In genomic region chr6:32838114-32838958, GRCh38 we compare ENCODE assay signal across 8 cellular contexts. TPM values are rescaled to one million over a fixed set of nuclear protein-coding genes. Genes with fewer than 3 reads are reported as not detected.
DNase-seq lines count a peak whose midpoint lies in the region; ATAC-seq and TF ChIP-seq lines count a peak whose summit lies in the region.

TSS of gene TAP2 (minus strand) at chr6:32838739. CDS start at chr6:32838233, 506 bp downstream.

- H3K36me3 Mint-ChIP-seq in progenitor cell of endocrine pancreas (ENCODE audit: insufficient read depth) = no peaks in the 10 kb centered on the region

- H3K4me1 ChIP-seq in adrenal gland (replicated peaks in 1 of 2) = peaks cover 17 to 29% of the 10 kb centered on the region in 2 donors
- peaks cover 0 to 68% (median 33%) of the 10 kb centered on the region in 9 donors for H3K4me1 ChIP-seq in heart right ventricle

- H3K27me3 ChIP-seq in adrenal gland (no peaks in the 10 kb centered on the region), heart right ventricle (no peaks in the 10 kb centered on the region)

- peak within 1 kb of the TSS; percentile 84 for H3K4me3 Mint-ChIP-seq in progenitor cell of endocrine pancreas (ENCODE audit: low read depth)

- no peaks in the 10 kb centered on the region for H3K9me3 Mint-ChIP-seq in progenitor cell of endocrine pancreas (ENCODE audit: low read depth)

- 0 to 1% (median 1%) methylated on average over 46 to 57 of the region's 57 CpGs for WGBS in adrenal gland, 4 donors
- 0% methylated on average over 57 of the region's 57 CpGs for WGBS in heart right ventricle, 2 donors

- intact Hi-C loops in adrenal gland (cut with DNase I) = loop anchor here (5.0 kb wide), 1 partner anchor 34 kb away; no protein-coding TSS in a partner anchor
- intact Hi-C loops in heart right ventricle (cut with DNase I) = loop anchor here in 7 of 10 donors (1.0 to 5.0 kb wide), 7 partner anchors 14 to 34 kb away; partner anchors contain the start of genes TAP1 (in 3 of the 7) and PSMB9 (in 2 of the 7)

- H3K27ac ChIP-seq in adrenal gland (peak within 1 kb of the TSS; percentile 79 to 97 (median 92)), heart right ventricle (peak within 1 kb of the TSS; percentile 84 to 96 (median 94))

- DNase-seq in GM13977 (ENCODE audit: low spot score) (peak; percentile 93), NCI-H1436 treated with DMSO at 0.1 percent for 48 hours (lab: John Stamatoyannopoulos, UW) (peak; percentile 79), T-helper 1 cell (peak; percentile 95 to 97 (median 96)), adrenal gland (peak; percentile 95 to 98 (median 97)), heart right ventricle (peak; percentile 96 to 97), progenitor cell of endocrine pancreas (ENCODE audit: low spot score, unreplicated experiment) (peak; percentile 97), ureter (ENCODE audit: low spot score) (peak; percentile 98)

- peak in 1 of 2 donors; percentile 69 for TF ChIP-seq POLR2A in adrenal gland (IDR thresholded peaks at IDR 0.05)

- peak; percentile 76 for ATAC-seq in HG02852 (IDR thresholded peaks at IDR 0.05; ENCODE audit: unreplicated experiment)
- peak; percentile 96 to 99 (median 97) for ATAC-seq in heart right ventricle

- in situ Hi-C loops in GM13977 (cut with MboI; ENCODE audit: low pct_unique_long_range_greater_than_20kb, low sequenced_read_pairs, unreplicated experiment) = no loop called here

- peaks cover 0 to 37% of the 10 kb centered on the region in 2 donors for H3K36me3 ChIP-seq in adrenal gland (replicated peaks in 1 of 2)
- H3K36me3 ChIP-seq in heart right ventricle = peaks cover 0 to 68% (median 18%) of the 10 kb centered on the region in 9 donors

- H3K27ac Mint-ChIP-seq in progenitor cell of endocrine pancreas = peak within 1 kb of the TSS; percentile 78

- H3K9me3 ChIP-seq in adrenal gland (replicated peaks in 1 of 3) (no peaks in the 10 kb centered on the region), heart right ventricle (no peaks in the 10 kb centered on the region)

- peaks cover 10% of the 10 kb centered on the region for H3K4me1 Mint-ChIP-seq in progenitor cell of endocrine pancreas (ENCODE audit: low read depth)

- TF ChIP-seq CTCF in GM13977 (IDR thresholded peaks at IDR 0.05; ENCODE audit: extremely low read depth, insufficient read depth, missing control alignments) = peak; percentile 95
- TF ChIP-seq CTCF in adrenal gland (IDR thresholded peaks at IDR 0.05) = peak; percentile 81 to 99 (median 98)
- TF ChIP-seq CTCF in heart right ventricle (IDR thresholded peaks at IDR 0.05) = peak; percentile 90 to 99 (median 97)
- peak; percentile 95 for TF ChIP-seq CTCF in progenitor cell of endocrine pancreas (IDR thresholded peaks at IDR 0.05; ENCODE audit: unreplicated experiment)

- H3K4me3 ChIP-seq in adrenal gland (peak within 1 kb of the TSS in 3 of 4 donors; percentile 50 to 97 (median 90)), heart right ventricle (peak within 1 kb of the TSS; percentile 63 to 86 (median 76))

- H3K27me3 Mint-ChIP-seq in progenitor cell of endocrine pancreas = peaks cover 71% of the 10 kb centered on the region

RNA-seq across cellular contexts. Expression of gene TAP2, which starts in this region (rescaled TPM):
- total RNA-seq in adrenal gland (10 to 100 TPM in 6 of 8 donors, 1 to 10 TPM in 2; 4.8 to 48.0 (median 29.5) TPM), heart right ventricle (10 to 100 TPM in 7 of 10 donors, 1 to 10 TPM in 3; 8.8 to 92.1 (median 13.8) TPM), progenitor cell of endocrine pancreas (2.0 and 5.1 TPM in 2 replicates), ureter (40.1 TPM)
- polyA plus RNA-seq in adrenal gland (10 to 100 TPM; 20.5 to 24.3 (median 21.5) TPM), heart right ventricle (10 to 100 TPM; 12.8 to 13.8 TPM)

Comparison
In these comparisons a context has a peak if more than half of its experiments do, and no peak if none do; other contexts are left out.
1. Peak in every context shown above with its lines: DNase-seq, ATAC-seq, H3K4me3 ChIP-seq and H3K27ac ChIP-seq.